Comparison of ENCODE assay signal across 11 cellular contexts in genomic region chr6:98783578-98783977, GRCh38. TPM values are rescaled to one million over a fixed set of nuclear protein-coding genes. Genes with fewer than 3 reads are reported as not detected.
"Had no signal": no experiment of that assay in that cellular context is flagged by ENCODE, and none has a peak within 500 bp of the region (broad histone marks: within the 10 kb centered on the region; RNA-seq: fewer than 3 reads in every experiment).

No MANE protein-coding gene starts in this region.

- H3K4me2 ChIP-seq: GM23338 had no signal

- FAIRE-seq: H1, H54 had no signal

- H3K4me3 ChIP-seq: GM23248, GM23338, HAP-1 had no signal

- H3K9me3 ChIP-seq: HAP-1 had no signal

- H2AFZ ChIP-seq: GM23248, GM23338 had no signal

- H3K9ac ChIP-seq: GM23248 had no signal

- ATAC-seq: GM23338, HCT116 had no signal

- H3K27ac ChIP-seq: GM23248 had no signal

- DNase-seq: GM23248, GOT3, H7, H9, HCEC 1CT, HFFc6 had no signal

- H3K4me1 ChIP-seq: HAP-1 had no signal

- H3K36me3 ChIP-seq: HAP-1 had no signal

RNA-seq across cellular contexts. Expression of gene POU3F2, which starts 50.8 kb away (rescaled TPM):
- total RNA-seq: GM23248 had no signal
